ENCODE assay signal across 1 cellular context in genomic region chr9:127049581-127049980, GRCh38.
TF ChIP-seq lines count a peak whose summit lies in the region.

No MANE protein-coding gene starts in this region.

TF ChIP-seq in SK-N-SH, 30 proteins besides CTCF, POLR2A, EP300 and RAD21 (continued from another document):
- no peak for TF ChIP-seq ZBTB33 (IDR thresholded peaks at IDR 0.05; ENCODE audit: borderline replicate concordance, low read depth)
- no peak for TF ChIP-seq EZH2phosphoT487 (IDR thresholded peaks at IDR 0.05; ENCODE audit: borderline replicate concordance, low read depth)
